Comparison of ENCODE assay signal across 10 cellular contexts in the genomic region with DNA sequence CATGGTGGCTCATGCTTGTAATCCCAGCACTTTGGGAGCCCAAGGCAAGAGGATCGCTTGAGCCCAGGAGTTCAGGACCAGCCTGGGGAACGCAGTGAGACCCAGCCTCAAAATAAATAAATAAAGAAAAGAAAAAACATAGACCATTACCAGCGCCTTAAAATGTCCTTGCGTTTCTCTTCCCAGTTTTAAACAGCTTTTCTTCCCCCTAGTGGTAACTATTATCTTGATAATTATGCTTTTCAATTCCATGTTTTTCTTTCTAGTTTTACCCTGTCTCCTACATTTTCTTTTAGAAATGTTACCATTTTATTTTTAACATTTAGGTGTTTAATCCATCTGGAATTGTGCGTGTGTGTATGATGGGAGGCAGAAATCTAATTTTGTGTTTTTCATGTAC. TPM values are rescaled to one million over a fixed set of nuclear protein-coding genes. Genes with fewer than 3 reads are reported as not detected.
A peak's percentile ranks its signal among the peaks of the same experiment; 100 is the strongest.
DNase-seq lines count a peak whose midpoint lies in the region; ATAC-seq and TF ChIP-seq lines count a peak whose summit lies in the region.
"Had no signal": no experiment of that assay in that cellular context is flagged by ENCODE, and none has a peak within 500 bp of the region (broad histone marks: within the 10 kb centered on the region; RNA-seq: fewer than 3 reads in every experiment).

No MANE protein-coding gene starts in this region.

- H3K4me1 Mint-ChIP-seq in CD8-positive, alpha-beta T cell (ENCODE audit: low read depth): no peaks in the 10 kb centered on the region
- H3K4me1 Mint-ChIP-seq in nephron: peaks cover 9% of the 10 kb centered on the region
- H3K4me1 Mint-ChIP-seq in activated CD4-positive, alpha-beta T cell treated with anti-CD3 and anti-CD28 coated beads, Interleukin-2, amount 10 ng/mL, durations not matched to agents 7 days and 5 days: no peaks in the 10 kb centered on the region
- no peaks in the 10 kb centered on the region for H3K4me1 Mint-ChIP-seq in activated naive CD4-positive, alpha-beta T cell treated with anti-CD3 and anti-CD28 coated beads, Interleukin-2, amount 10 ng/mL, durations not matched to agents 7 days and 5 days

- no peaks in the 10 kb centered on the region for H3K4me1 ChIP-seq in CD8-positive, alpha-beta T cell (ENCODE audit: insufficient read depth, low read length)
- no peaks in the 10 kb centered on the region for H3K4me1 ChIP-seq in HEK293 (ENCODE audit: control insufficient read depth, insufficient read depth, low read length)
- H3K4me1 ChIP-seq: uterus had no signal

- H3K9me3 ChIP-seq in CD8-positive, alpha-beta T cell (ENCODE audit: low read length): no peaks in the 10 kb centered on the region
- no peaks in the 10 kb centered on the region for H3K9me3 ChIP-seq in HEK293 (ENCODE audit: control insufficient read depth, insufficient read depth, low read depth, low read length)
- H3K9me3 ChIP-seq: uterus had no signal

- H3K27me3 Mint-ChIP-seq in CD8-positive, alpha-beta T cell (ENCODE audit: low read depth): peaks cover 36% of the 10 kb centered on the region
- H3K27me3 Mint-ChIP-seq in nephron (ENCODE audit: low read depth): peaks cover 4% of the 10 kb centered on the region
- peaks cover 65% of the 10 kb centered on the region for H3K27me3 Mint-ChIP-seq in activated CD4-positive, alpha-beta T cell treated with anti-CD3 and anti-CD28 coated beads, Interleukin-2, amount 10 ng/mL, durations not matched to agents 7 days and 5 days
- peaks cover 35% of the 10 kb centered on the region for H3K27me3 Mint-ChIP-seq in activated naive CD4-positive, alpha-beta T cell treated with anti-CD3 and anti-CD28 coated beads, Interleukin-2, amount 10 ng/mL, durations not matched to agents 7 days and 5 days

- no peak for DNase-seq in CD8-positive, alpha-beta T cell
- no peak for DNase-seq in astrocyte of the spinal cord (ENCODE audit: low read depth, low spot score)
- no peak for DNase-seq in activated CD4-positive, alpha-beta T cell treated with anti-CD3 and anti-CD28 coated beads, Interleukin-2, amount 10 ng/mL, durations not matched to agents 7 days and 5 days
- no peak for DNase-seq in activated naive CD4-positive, alpha-beta T cell treated with anti-CD3 and anti-CD28 coated beads, Interleukin-2, amount 10 ng/mL, durations not matched to agents 7 days and 5 days
- DNase-seq: uterus had no signal

- no peaks in the 10 kb centered on the region for H3K27me3 ChIP-seq in CD8-positive, alpha-beta T cell (ENCODE audit: insufficient read depth, low read length)
- H3K27me3 ChIP-seq: uterus had no signal

- no peaks in the 10 kb centered on the region for H3K36me3 ChIP-seq in CD8-positive, alpha-beta T cell (ENCODE audit: insufficient read depth, low read length)
- no peaks in the 10 kb centered on the region for H3K36me3 ChIP-seq in HEK293 (ENCODE audit: control insufficient read depth in 2 of 2, insufficient read depth in 1 of 2, low read length in 2 of 2)
- H3K36me3 ChIP-seq: uterus had no signal

- no peak overlapping the region for H3K27ac Mint-ChIP-seq in CD8-positive, alpha-beta T cell
- H3K27ac Mint-ChIP-seq in nephron: no peak overlapping the region
- no peak overlapping the region for H3K27ac Mint-ChIP-seq in activated CD4-positive, alpha-beta T cell treated with anti-CD3 and anti-CD28 coated beads, Interleukin-2, amount 10 ng/mL, durations not matched to agents 7 days and 5 days
- no peak overlapping the region for H3K27ac Mint-ChIP-seq in activated naive CD4-positive, alpha-beta T cell treated with anti-CD3 and anti-CD28 coated beads, Interleukin-2, amount 10 ng/mL, durations not matched to agents 7 days and 5 days

- POLR2A ChIA-PET in CD8-positive, alpha-beta T cell (lab: Charles Lee): no interaction called here
- POLR2A ChIA-PET in HEK293 (lab: Yijun Ruan, JAX): no interaction called here
- POLR2A ChIA-PET in activated CD4-positive, alpha-beta T cell treated with anti-CD3 and anti-CD28 coated beads, Interleukin-2, amount 10 ng/mL, durations not matched to agents 7 days and 5 days (lab: Charles Lee): no interaction called here

- no peak overlapping the region for H3K27ac ChIP-seq in CD8-positive, alpha-beta T cell (ENCODE audit: low read depth, low read length)
- H3K27ac ChIP-seq in HEK293 (ENCODE audit: extremely low read depth, low read depth, low read length): no peak overlapping the region
- H3K27ac ChIP-seq: HL-60, uterus had no signal

- no peaks in the 10 kb centered on the region for H3K36me3 Mint-ChIP-seq in CD8-positive, alpha-beta T cell
- no peaks in the 10 kb centered on the region for H3K36me3 Mint-ChIP-seq in nephron (ENCODE audit: low read depth)
- no peaks in the 10 kb centered on the region for H3K36me3 Mint-ChIP-seq in activated CD4-positive, alpha-beta T cell treated with anti-CD3 and anti-CD28 coated beads, Interleukin-2, amount 10 ng/mL, durations not matched to agents 7 days and 5 days (ENCODE audit: low read depth)
- no peaks in the 10 kb centered on the region for H3K36me3 Mint-ChIP-seq in activated naive CD4-positive, alpha-beta T cell treated with anti-CD3 and anti-CD28 coated beads, Interleukin-2, amount 10 ng/mL, durations not matched to agents 7 days and 5 days

- no peak overlapping the region for H3K4me3 Mint-ChIP-seq in CD8-positive, alpha-beta T cell
- H3K4me3 Mint-ChIP-seq in nephron: no peak overlapping the region
- H3K4me3 Mint-ChIP-seq in activated CD4-positive, alpha-beta T cell treated with anti-CD3 and anti-CD28 coated beads, Interleukin-2, amount 10 ng/mL, durations not matched to agents 7 days and 5 days: no peak overlapping the region
- H3K4me3 Mint-ChIP-seq in activated naive CD4-positive, alpha-beta T cell treated with anti-CD3 and anti-CD28 coated beads, Interleukin-2, amount 10 ng/mL, durations not matched to agents 7 days and 5 days: no peak overlapping the region

- peak; percentile 29 for TF ChIP-seq CTCF in CD8-positive, alpha-beta T cell (IDR thresholded peaks at IDR 0.05)
- no peak for TF ChIP-seq CTCF in HEK293 (tag by site-specific recombination; IDR thresholded peaks at IDR 0.05)
- TF ChIP-seq CTCF in astrocyte of the spinal cord (IDR thresholded peaks at IDR 0.05; ENCODE audit: low read depth, low read length): peak; percentile 29
- peak; percentile 26 to 46 (median 43) for TF ChIP-seq CTCF in nephron (IDR thresholded peaks at IDR 0.05; ENCODE audit: unreplicated experiment in 3 of 3)

- in situ Hi-C loops in astrocyte of the spinal cord (cut with HindIII; ENCODE audit: low sequenced_read_pairs): no loop called here

- CTCF ChIA-PET in CD8-positive, alpha-beta T cell (lab: Charles Lee): no interaction called here
- CTCF ChIA-PET in HEK293 (lab: Yijun Ruan, JAX): interaction anchor here (0.6 to 2.4 kb wide), 4 partner anchors 14 to 31 kb away, joined by 3 to 8 read pairs (median 4); no protein-coding TSS in a partner anchor
- CTCF ChIA-PET in activated CD4-positive, alpha-beta T cell treated with anti-CD3 and anti-CD28 coated beads, Interleukin-2, amount 10 ng/mL, durations not matched to agents 7 days and 5 days (lab: Charles Lee): interaction anchor here (0.6 kb wide), 1 partner anchor 869 kb away, joined by 4 read pairs; no protein-coding TSS in a partner anchor
- CTCF ChIA-PET in activated naive CD4-positive, alpha-beta T cell treated with anti-CD3 and anti-CD28 coated beads, Interleukin-2, amount 10 ng/mL, durations not matched to agents 7 days and 5 days (lab: Charles Lee): no interaction called here

- no peak overlapping the region for H3K4me3 ChIP-seq in CD8-positive, alpha-beta T cell (ENCODE audit: low read depth, low read length)
- H3K4me3 ChIP-seq in HEK293 (ENCODE audit: low read depth, low read length): no peak overlapping the region
- no peak overlapping the region for H3K4me3 ChIP-seq in astrocyte of the spinal cord (ENCODE audit: low read depth, low read length)
- H3K4me3 ChIP-seq: uterus had no signal

- intact Hi-C loops in CD8-positive, alpha-beta T cell (cut with DNase I, micrococcal nuclease): no loop called here

- H3K9me3 Mint-ChIP-seq in CD8-positive, alpha-beta T cell: peaks cover 5% of the 10 kb centered on the region
- peaks cover 6% of the 10 kb centered on the region for H3K9me3 Mint-ChIP-seq in nephron
- peaks cover 3% of the 10 kb centered on the region for H3K9me3 Mint-ChIP-seq in activated CD4-positive, alpha-beta T cell treated with anti-CD3 and anti-CD28 coated beads, Interleukin-2, amount 10 ng/mL, durations not matched to agents 7 days and 5 days
- H3K9me3 Mint-ChIP-seq in activated naive CD4-positive, alpha-beta T cell treated with anti-CD3 and anti-CD28 coated beads, Interleukin-2, amount 10 ng/mL, durations not matched to agents 7 days and 5 days: no peaks in the 10 kb centered on the region

- no peak for ATAC-seq in CD8-positive, alpha-beta T cell
- ATAC-seq in GM19395 (IDR thresholded peaks at IDR 0.05; ENCODE audit: unreplicated experiment): no peak
- ATAC-seq in GM18502 (IDR thresholded peaks at IDR 0.05; ENCODE audit: poor library complexity, unreplicated experiment): no peak

TF ChIP-seq in HEK293, 187 proteins besides CTCF, POLR2A, EP300 and RAD21:
- TF ChIP-seq ZNF654 (tag by site-specific recombination; IDR thresholded peaks at IDR 0.05; ENCODE audit: low read depth): peak; percentile 18; the same call in 1 of the 2 replicates
- TF ChIP-seq, protein P1, sequence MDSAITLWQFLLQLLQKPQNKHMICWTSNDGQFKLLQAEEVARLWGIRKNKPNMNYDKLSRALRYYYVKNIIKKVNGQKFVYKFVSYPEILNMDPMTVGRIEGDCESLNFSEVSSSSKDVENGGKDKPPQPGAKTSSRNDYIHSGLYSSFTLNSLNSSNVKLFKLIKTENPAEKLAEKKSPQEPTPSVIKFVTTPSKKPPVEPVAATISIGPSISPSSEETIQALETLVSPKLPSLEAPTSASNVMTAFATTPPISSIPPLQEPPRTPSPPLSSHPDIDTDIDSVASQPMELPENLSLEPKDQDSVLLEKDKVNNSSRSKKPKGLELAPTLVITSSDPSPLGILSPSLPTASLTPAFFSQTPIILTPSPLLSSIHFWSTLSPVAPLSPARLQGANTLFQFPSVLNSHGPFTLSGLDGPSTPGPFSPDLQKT (IDR thresholded peaks at IDR 0.05; ENCODE audit: borderline replicate concordance, low read depth, low read length): no peak

RNA-seq across cellular contexts. Expression of a gene that starts 24.4 kb away (rescaled TPM):
- total RNA-seq in CD8-positive, alpha-beta T cell: not detected
- under 1 TPM; 0.07 to 0.10 TPM for total RNA-seq in activated CD4-positive, alpha-beta T cell treated with anti-CD3 and anti-CD28 coated beads, Interleukin-2, amount 10 ng/mL, durations not matched to agents 7 days and 5 days

RNA-seq across cellular contexts. Expression of a gene that starts 36.6 kb away (rescaled TPM):
- 10 to 100 TPM; 23.1 to 23.9 TPM for total RNA-seq in CD8-positive, alpha-beta T cell
- 10 to 100 TPM; 77.1 to 85.6 TPM for total RNA-seq in activated CD4-positive, alpha-beta T cell treated with anti-CD3 and anti-CD28 coated beads, Interleukin-2, amount 10 ng/mL, durations not matched to agents 7 days and 5 days

Comparison
In these comparisons a context has a peak if more than half of its experiments do, and no peak if none do; other contexts are left out.
1. CTCF ChIA-PET loops: an anchor here in HEK293 (0.6 to 2.4 kb wide) and activated CD4-positive, alpha-beta T cell treated with anti-CD3 and anti-CD28 coated beads, Interleukin-2, amount 10 ng/mL, durations not matched to agents 7 days and 5 days (0.6 kb wide); none called in CD8-positive, alpha-beta T cell and activated naive CD4-positive, alpha-beta T cell treated with anti-CD3 and anti-CD28 coated beads, Interleukin-2, amount 10 ng/mL, durations not matched to agents 7 days and 5 days.